In the genomic region with DNA sequence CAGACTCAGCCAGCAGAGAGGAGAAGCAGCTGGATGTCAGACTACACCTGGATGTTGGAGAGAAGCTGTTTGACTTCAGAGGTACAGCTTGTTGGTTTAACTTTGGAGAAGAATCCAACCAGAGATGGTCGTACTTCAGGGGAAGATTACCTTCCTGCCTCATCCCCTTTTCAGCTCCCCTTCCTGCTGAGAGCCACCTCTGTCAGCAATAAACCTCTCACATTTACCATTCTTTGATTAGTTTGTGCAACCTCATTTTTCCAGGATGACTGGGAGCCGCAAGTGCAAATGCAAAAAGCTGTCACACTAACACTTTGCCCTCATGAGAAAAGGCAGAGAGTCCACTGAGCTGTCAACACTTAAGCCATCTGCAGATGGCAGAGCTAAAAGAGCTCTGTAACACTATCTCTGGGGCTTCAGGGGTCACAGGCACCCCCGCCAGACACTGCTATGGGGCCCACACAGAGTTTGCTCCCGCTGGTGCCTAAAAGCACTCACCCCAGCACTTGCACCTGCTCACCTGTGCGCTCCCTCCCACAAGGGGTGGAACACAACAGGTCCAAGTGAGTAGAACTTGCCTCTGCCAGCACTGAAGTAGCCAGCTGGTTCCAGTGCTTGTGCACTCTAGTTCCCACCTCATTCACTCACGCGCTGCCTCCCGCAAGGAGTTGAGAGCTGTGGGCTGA, we compare ENCODE assay signal across 20 cellular contexts.
"Had no signal": no experiment of that assay in that cellular context is flagged by ENCODE, and none has a peak within 500 bp of the region (broad histone marks: within the 10 kb centered on the region; RNA-seq: fewer than 3 reads in every experiment).

No MANE protein-coding gene starts in this region.

- H3K27ac ChIP-seq: KMS-11 had no signal

- ATAC-seq: HepG2, T-cell had no signal

- H3K9ac ChIP-seq: KMS-11, SK-N-SH had no signal

- H3K4me2 ChIP-seq: KMS-11, SK-N-SH had no signal

- DNase-seq: IMR-90, NCI-H1048, NCI-H1105, NCI-H1417, NCI-H1436 treated with DMSO at 0.1 percent for 48 hours, NCI-H1694, NCI-H187 treated with DMSO at 0.1 percent for 48 hours, NCI-H2029 treated with DMSO at 0.1 percent for 48 hours, NCI-H2227 treated with DMSO at 0.1 percent for 48 hours, NCI-H524, NCI-H526 treated with DMSO at 0.1 percent for 48 hours, NCI-H774, RPMI8226, SHP77, SK-N-SH, SW 1271, T-cell had no signal

- H3K9me3 ChIP-seq: SK-N-SH had no signal

- FAIRE-seq: HepG2, RCC 7860 had no signal
